Comparison of ENCODE assay signal across 26 cellular contexts in the genomic region with DNA sequence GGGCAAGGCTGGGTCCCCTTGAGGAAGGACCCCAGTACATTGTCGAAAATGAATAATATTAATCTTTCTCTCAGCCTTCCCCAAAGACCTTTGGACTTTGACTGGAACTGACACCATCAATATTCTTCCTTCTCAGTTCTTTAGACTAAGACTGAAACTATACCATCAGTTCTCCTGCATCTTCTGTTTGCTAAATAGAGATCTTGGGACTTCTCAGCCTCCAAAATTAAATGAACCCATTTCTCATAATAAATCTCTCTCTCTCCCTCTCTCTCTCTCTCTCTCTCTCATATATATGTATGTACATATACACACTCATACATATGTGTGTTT.
DNase-seq lines count a peak whose midpoint lies in the region; ATAC-seq lines count a peak whose summit lies in the region.
"Had no signal": no experiment of that assay in that cellular context is flagged by ENCODE, and none has a peak within 500 bp of the region (broad histone marks: within the 10 kb centered on the region; RNA-seq: fewer than 3 reads in every experiment).

No MANE protein-coding gene starts in this region.

- ATAC-seq in GM18511 (IDR thresholded peaks at IDR 0.05; ENCODE audit: unreplicated experiment) (peak; percentile 65), GM19463 (IDR thresholded peaks at IDR 0.05; ENCODE audit: unreplicated experiment) (peak; percentile 61), HG02840 (IDR thresholded peaks at IDR 0.05; ENCODE audit: low FRiP score, unreplicated experiment) (peak; percentile 32), HG03432 (IDR thresholded peaks at IDR 0.05; ENCODE audit: unreplicated experiment) (peak; percentile 36)
- ATAC-seq: A549; activated CD8-positive, alpha-beta T cell treated with anti-CD3 and anti-CD28 coated beads, Interleukin-2, amount 10 ng/mL, durations not matched to agents 7 days and 5 days; left colon; naive thymus-derived CD8-positive, alpha-beta T cell; stimulated activated effector memory CD8-positive, alpha-beta T cell treated with anti-CD3 and anti-CD28 coated beads, Interleukin-12 subunit alpha, Interleukin-12 subunit beta, amount 100 ng/mL, for 72 hours had no signal

- DNase-seq in activated naive CD4-positive, alpha-beta T cell (lab: John Stamatoyannopoulos, UW), result no peak
- no peak for DNase-seq in inferior parietal cortex (ENCODE audit: extremely low spot score)
- no peak for DNase-seq in NCI-H2171 (lab: John Stamatoyannopoulos, UW)
- DNase-seq in effector CD8-positive, alpha-beta T cell (lab: John Stamatoyannopoulos, UW), result no peak
- DNase-seq: activated B cell treated with CpG ODN at 0.5 μM for 24 hours; activated CD8-positive, alpha-beta T cell treated with anti-CD3 and anti-CD28 coated beads, Interleukin-2, amount 10 ng/mL, durations not matched to agents 7 days and 5 days; activated T-cell treated with anti-CD3 and anti-CD28 coated beads, Interleukin-2, amount 50 U/mL, for 1 hour; amygdala; BE2C; Caco-2; cortex of kidney; glutamatergic neuron; GM23248; left colon; mesendoderm; naive thymus-derived CD8-positive, alpha-beta T cell; NCI-H1417 treated with DMSO at 0.1 percent for 48 hours; NCI-H524; sigmoid colon; T-helper 9 cell had no signal
